In the genomic region with DNA sequence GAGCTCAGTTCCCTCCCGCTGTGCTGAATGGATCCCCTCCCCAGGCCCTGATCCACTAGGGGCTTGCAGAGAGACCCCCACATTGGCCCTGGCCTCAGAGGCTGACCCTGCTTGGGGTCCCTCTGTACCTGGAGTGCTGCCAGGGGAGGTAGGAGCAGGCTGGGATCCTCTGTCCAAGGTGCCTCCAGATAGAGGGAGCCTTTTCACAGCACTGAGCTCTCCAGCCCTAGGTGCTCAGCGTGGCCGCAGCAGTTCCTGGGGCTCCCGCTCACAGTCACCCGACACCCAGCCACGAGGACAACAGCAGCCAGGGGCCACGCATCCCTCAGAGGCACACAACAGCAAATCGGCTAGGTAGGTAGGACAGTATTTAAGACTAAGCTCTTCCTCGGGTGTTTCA, we compare ENCODE assay signal across 18 cellular contexts.
DNase-seq lines count a peak whose midpoint lies in the region; ATAC-seq and TF ChIP-seq lines count a peak whose summit lies in the region.
"Had no signal": no experiment of that assay in that cellular context is flagged by ENCODE, and none has a peak within 500 bp of the region (broad histone marks: within the 10 kb centered on the region; RNA-seq: fewer than 3 reads in every experiment).

No MANE protein-coding gene starts in this region.

- no peaks in the 10 kb centered on the region for H3K79me2 ChIP-seq in H9 (ENCODE audit: insufficient read depth, low read length)

- no peak overlapping the region for H2BK20ac ChIP-seq in H9 (ENCODE audit: low read depth, low read length, poor library complexity, severe bottlenecking)

- H3K27ac ChIP-seq in H9 (ENCODE audit: insufficient read length, low read depth, low read length) (no peak overlapping the region), upper lobe of right lung (no peak overlapping the region)
- H3K27ac ChIP-seq: HL-60 had no signal

- POLR2A ChIA-PET in WTC11 (lab: Charles Lee): no interaction called here

- intact Hi-C loops in upper lobe of right lung (cut with DNase I): no loop called here

- H3K23ac ChIP-seq in H9 (ENCODE audit: insufficient read length, low read depth, low read length): no peak overlapping the region

- no peaks in the 10 kb centered on the region for H4K20me1 ChIP-seq in H9 (ENCODE audit: control insufficient read depth, insufficient read depth, insufficient read length)

- H3K14ac ChIP-seq in H9 (ENCODE audit: insufficient read depth, low read length): no peak overlapping the region

- no peaks in the 10 kb centered on the region for H3K23me2 ChIP-seq in H9 (ENCODE audit: insufficient read length, low read depth, low read length, poor library complexity, severe bottlenecking)

- H3K18ac ChIP-seq in H9 (ENCODE audit: insufficient read length, low read depth, low read length): no peak overlapping the region

- DNase-seq in H9: peak; percentile 46
- DNase-seq in WTC11 (ENCODE audit: low spot score): no peak
- peak; percentile 27 for DNase-seq in iPS-NIHi7 (ENCODE audit: extremely low spot score)
- no peak for DNase-seq in upper lobe of right lung
- DNase-seq in NCI-H526 (lab: John Stamatoyannopoulos, UW): no peak
- no peak for DNase-seq in glutamatergic neuron
- DNase-seq: ACHN; BE2C; C1 segment of cervical spinal cord; CD4-positive, CD25-positive, alpha-beta regulatory T cell; CD8-positive, alpha-beta memory T cell; COR-L47; DMS79; GDM1; GOT3; HCEC 1CT had no signal

- no peak overlapping the region for H2BK120ac ChIP-seq in H9 (ENCODE audit: low read depth, low read length, poor library complexity, severe bottlenecking)

- peaks cover 4 to 6% of the 10 kb centered on the region in 2 experiments for H3K4me1 Mint-ChIP-seq in H9
- 0 out of 2 replicates have a peak, but pooled peaks cover 6% of the 10 kb centered on the region for H3K4me1 Mint-ChIP-seq in WTC11
- H3K4me1 Mint-ChIP-seq in glutamatergic neuron (ENCODE audit: low read depth, unreplicated experiment): peaks cover 5% of the 10 kb centered on the region
- H3K4me1 Mint-ChIP-seq: CD4-positive, CD25-positive, alpha-beta regulatory T cell; CD8-positive, alpha-beta memory T cell had no signal

- H3K4me3 Mint-ChIP-seq in H9 (no peak overlapping the region; a peak in 1 of 5 replicates), WTC11 (no peak overlapping the region), glutamatergic neuron (ENCODE audit: unreplicated experiment) (no peak overlapping the region)
- H3K4me3 Mint-ChIP-seq: CD4-positive, CD25-positive, alpha-beta regulatory T cell; CD8-positive, alpha-beta memory T cell had no signal

- CTCF ChIA-PET in WTC11 (lab: Charles Lee): interaction anchor here (0.6 to 3.1 kb wide), 3 partner anchors 10 to 189 kb away, joined by 3 to 14 read pairs (median 3); no protein-coding TSS in a partner anchor

- H3K4me3 ChIP-seq in upper lobe of right lung: no peak overlapping the region

- TF ChIP-seq CTCF in H9 (conservative IDR thresholded peaks at IDR 0.05) (no peak), WTC11 (IDR thresholded peaks at IDR 0.05) (no peak), upper lobe of right lung (IDR thresholded peaks at IDR 0.05) (no peak), glutamatergic neuron (IDR thresholded peaks at IDR 0.05; ENCODE audit: partially characterized antibody, unreplicated experiment) (no peak)

- H3K79me1 ChIP-seq in H9 (ENCODE audit: insufficient read depth, low read depth, low read length, poor library complexity, severe bottlenecking): no peaks in the 10 kb centered on the region

- H2BK5ac ChIP-seq in H9 (ENCODE audit: insufficient read length, low read length): no peak overlapping the region

- no peak overlapping the region for H3K9ac ChIP-seq in H9 (ENCODE audit: extremely low read depth, insufficient read length, low read length)

- WGBS in H9 (ENCODE audit: extremely low coverage, insufficient read length, low lambda C conversion rate): no CpG with 5 or more reads among the region's 9 CpGs

- H3K27me3 ChIP-seq in H9 (ENCODE audit: insufficient read depth, low read length): no peaks in the 10 kb centered on the region
- H3K27me3 ChIP-seq in upper lobe of right lung: no peaks in the 10 kb centered on the region
- H3K27me3 ChIP-seq: BE2C had no signal

- no peak overlapping the region for H3K4me2 ChIP-seq in H9 (ENCODE audit: insufficient read depth, insufficient read length, low read length)

- no peak overlapping the region for H4K5ac ChIP-seq in H9 (ENCODE audit: insufficient read length, low read depth, low read length)

- no peak overlapping the region for H3K4ac ChIP-seq in H9 (ENCODE audit: low read depth, low read length)

- no peak overlapping the region for H2BK15ac ChIP-seq in H9 (ENCODE audit: low read depth, low read length)

- H3T11ph ChIP-seq in H9 (ENCODE audit: low read length): no peak overlapping the region

- H3K9me3 ChIP-seq in H9 (ENCODE audit: control insufficient read depth, low read depth, low read length) (no peaks in the 10 kb centered on the region), upper lobe of right lung (no peaks in the 10 kb centered on the region)

- H3K9me3 Mint-ChIP-seq in H9 (no peaks in the 10 kb centered on the region), WTC11 (no peaks in the 10 kb centered on the region), glutamatergic neuron (ENCODE audit: unreplicated experiment) (no peaks in the 10 kb centered on the region)

- H2AFZ ChIP-seq in H9 (ENCODE audit: low read length): no peak overlapping the region

- H3K27me3 Mint-ChIP-seq in H9 (ENCODE audit: low read depth): no peaks in the 10 kb centered on the region; the same call in 1 of the 2 replicates
- peaks cover 3% of the 10 kb centered on the region; the same call in 1 of the 2 replicates for H3K27me3 Mint-ChIP-seq in WTC11 (ENCODE audit: low read depth)
- H3K27me3 Mint-ChIP-seq in glutamatergic neuron (ENCODE audit: unreplicated experiment): no peaks in the 10 kb centered on the region
- H3K27me3 Mint-ChIP-seq: CD4-positive, CD25-positive, alpha-beta regulatory T cell; CD8-positive, alpha-beta memory T cell had no signal

- H3K4me1 ChIP-seq in H9 (ENCODE audit: insufficient read depth, low read length) (no peaks in the 10 kb centered on the region), upper lobe of right lung (no peaks in the 10 kb centered on the region)
- H3K4me1 ChIP-seq: BE2C had no signal

- ATAC-seq in WTC11: peak; percentile 52
- ATAC-seq in upper lobe of right lung: peak; percentile 40
- no peak for ATAC-seq in GM21423 (IDR thresholded peaks at IDR 0.05; ENCODE audit: unreplicated experiment)

- no peak overlapping the region for H3K56ac ChIP-seq in H9 (ENCODE audit: insufficient read length, low read depth, low read length)

- H4K91ac ChIP-seq in H9 (ENCODE audit: insufficient read length, low read depth, low read length): no peak overlapping the region

- H4K8ac ChIP-seq in H9 (replicated peaks; ENCODE audit: insufficient read length, low read depth, low read length): no peak overlapping the region

- no peak overlapping the region for H2AK5ac ChIP-seq in H9 (ENCODE audit: insufficient read length, low read length)

- peak overlapping the region in 1 of 3 experiments; percentile 79; a peak in 1 of 7 replicates for H3K27ac Mint-ChIP-seq in H9
- H3K27ac Mint-ChIP-seq in WTC11: no peak overlapping the region
- H3K27ac Mint-ChIP-seq in glutamatergic neuron (ENCODE audit: unreplicated experiment): no peak overlapping the region
- H3K27ac Mint-ChIP-seq: CD8-positive, alpha-beta memory T cell had no signal

- H2BK12ac ChIP-seq in H9 (ENCODE audit: insufficient read length, low read depth, low read length): no peak overlapping the region

- no peaks in the 10 kb centered on the region for H3K36me3 Mint-ChIP-seq in H9 (ENCODE audit: insufficient read depth in 1 of 3, low read depth in 3 of 3)
- no peaks in the 10 kb centered on the region for H3K36me3 Mint-ChIP-seq in WTC11
- peaks cover 4% of the 10 kb centered on the region for H3K36me3 Mint-ChIP-seq in glutamatergic neuron (ENCODE audit: unreplicated experiment)
- H3K36me3 Mint-ChIP-seq: CD4-positive, CD25-positive, alpha-beta regulatory T cell; CD8-positive, alpha-beta memory T cell had no signal

- no peaks in the 10 kb centered on the region for H3K36me3 ChIP-seq in upper lobe of right lung
- H3K36me3 ChIP-seq: BE2C had no signal

TF ChIP-seq in WTC11, 78 proteins besides CTCF, POLR2A, EP300 and RAD21 (continues in another document):
- TF ChIP-seq ZNF416 (CRISPR knock-in tag; IDR thresholded peaks at IDR 0.05) (no peak), GTF2I (CRISPR knock-in tag; conservative IDR thresholded peaks at IDR 0.05) (no peak), NR2C2 (CRISPR knock-in tag; IDR thresholded peaks at IDR 0.05) (no peak), ETV6 (CRISPR knock-in tag; IDR thresholded peaks at IDR 0.05) (no peak), SP1 (CRISPR knock-in tag; conservative IDR thresholded peaks at IDR 0.05) (no peak)
- TF ChIP-seq, protein P1, sequence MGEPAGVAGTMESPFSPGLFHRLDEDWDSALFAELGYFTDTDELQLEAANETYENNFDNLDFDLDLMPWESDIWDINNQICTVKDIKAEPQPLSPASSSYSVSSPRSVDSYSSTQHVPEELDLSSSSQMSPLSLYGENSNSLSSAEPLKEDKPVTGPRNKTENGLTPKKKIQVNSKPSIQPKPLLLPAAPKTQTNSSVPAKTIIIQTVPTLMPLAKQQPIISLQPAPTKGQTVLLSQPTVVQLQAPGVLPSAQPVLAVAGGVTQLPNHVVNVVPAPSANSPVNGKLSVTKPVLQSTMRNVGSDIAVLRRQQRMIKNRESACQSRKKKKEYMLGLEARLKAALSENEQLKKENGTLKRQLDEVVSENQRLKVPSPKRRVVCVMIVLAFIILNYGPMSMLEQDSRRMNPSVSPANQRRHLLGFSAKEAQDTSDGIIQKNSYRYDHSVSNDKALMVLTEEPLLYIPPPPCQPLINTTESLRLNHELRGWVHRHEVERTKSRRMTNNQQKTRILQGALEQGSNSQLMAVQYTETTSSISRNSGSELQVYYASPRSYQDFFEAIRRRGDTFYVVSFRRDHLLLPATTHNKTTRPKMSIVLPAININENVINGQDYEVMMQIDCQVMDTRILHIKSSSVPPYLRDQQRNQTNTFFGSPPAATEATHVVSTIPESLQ (CRISPR knock-in tag; IDR thresholded peaks at IDR 0.05): no peak

Comparison
In these comparisons a context has a peak if more than half of its experiments do, and no peak if none do; other contexts are left out.
1. DNase-seq: peak in H9 (single experiment) and iPS-NIHi7 (single experiment); none in WTC11 (single experiment), upper lobe of right lung (single experiment), NCI-H526 (0 of 2) and glutamatergic neuron (single experiment).